In the genomic region with DNA sequence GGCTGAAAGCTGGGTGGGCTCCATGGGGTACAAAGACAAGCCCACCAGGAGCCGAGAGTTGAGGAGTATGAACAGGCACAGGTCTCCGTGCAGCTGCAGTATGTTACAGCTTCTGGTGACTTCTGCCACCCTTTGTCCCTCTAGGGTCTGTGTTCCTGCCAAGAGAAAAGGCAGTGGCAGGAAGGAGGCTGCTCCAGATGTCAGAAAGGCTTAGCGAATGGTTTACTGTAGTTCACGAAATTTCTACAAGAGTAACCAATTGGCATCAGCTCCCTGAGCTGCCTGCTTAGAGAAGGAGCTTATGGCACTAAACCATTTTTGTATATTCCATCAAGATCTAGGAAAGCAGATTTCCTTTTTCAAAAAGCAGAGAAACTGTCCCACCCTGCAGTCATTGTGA, we compare ENCODE assay signal across 19 cellular contexts. TPM values are rescaled to one million over a fixed set of nuclear protein-coding genes. Genes with fewer than 3 reads are reported as not detected.
A peak's percentile ranks its signal among the peaks of the same experiment; 100 is the strongest.
DNase-seq lines count a peak whose midpoint lies in the region; ATAC-seq and TF ChIP-seq lines count a peak whose summit lies in the region.
"Had no signal": no experiment of that assay in that cellular context is flagged by ENCODE, and none has a peak within 500 bp of the region (broad histone marks: within the 10 kb centered on the region; RNA-seq: fewer than 3 reads in every experiment).

No MANE protein-coding gene starts in this region.

- WGBS in hepatocyte (ENCODE audit: low lambda C conversion rate, missing lambda C conversion rate), result 56% methylated on average over 4 of the region's 4 CpGs

- H3K4me2 ChIP-seq in hepatocyte, result peak overlapping the region; percentile 80
- H3K4me2 ChIP-seq: KMS-11 had no signal

- H3K27ac ChIP-seq in CD4-positive, alpha-beta T cell (ENCODE audit: low read depth, low read length), result no peak overlapping the region
- H3K27ac ChIP-seq in CD8-positive, alpha-beta memory T cell (ENCODE audit: low read depth, low read length), result no peak overlapping the region
- H3K27ac ChIP-seq in hepatocyte, result peak overlapping the region; percentile 75

- no peaks in the 10 kb centered on the region for H3K9me3 Mint-ChIP-seq in CD4-positive, alpha-beta T cell
- no peaks in the 10 kb centered on the region for H3K9me3 Mint-ChIP-seq in CD8-positive, alpha-beta memory T cell
- H3K9me3 Mint-ChIP-seq in neural crest cell, result no peaks in the 10 kb centered on the region
- no peaks in the 10 kb centered on the region for H3K9me3 Mint-ChIP-seq in stimulated activated naive B cell treated with anti-CD40 and anti-IgM and Interleukin-4, amounts not matched to agents 10 μg/mL and 1 μg/mL and 100 μg/mL, for 72 hours

- no peaks in the 10 kb centered on the region for H3K79me2 ChIP-seq in hepatocyte

- intact Hi-C loops in CD4-positive, alpha-beta T cell (cut with DNase I, micrococcal nuclease), result loop anchor here (5.0 kb wide), 2 partner anchors 109 to 1171 kb away; no protein-coding TSS in a partner anchor

- no peak overlapping the region for H3K27ac Mint-ChIP-seq in CD4-positive, alpha-beta T cell
- H3K27ac Mint-ChIP-seq in CD8-positive, alpha-beta memory T cell, result no peak overlapping the region
- H3K27ac Mint-ChIP-seq in neural crest cell (ENCODE audit: unreplicated experiment), result no peak overlapping the region
- H3K27ac Mint-ChIP-seq in stimulated activated naive B cell treated with anti-CD40 and anti-IgM and Interleukin-4, amounts not matched to agents 10 μg/mL and 1 μg/mL and 100 μg/mL, for 72 hours, result no peak overlapping the region

- POLR2A ChIA-PET in CD4-positive, alpha-beta T cell (lab: Charles Lee), result no interaction called here
- POLR2A ChIA-PET in CD8-positive, alpha-beta memory T cell (lab: Charles Lee), result no interaction called here

- peak overlapping the region; percentile 87 for H3K4me3 Mint-ChIP-seq in CD4-positive, alpha-beta T cell
- peak overlapping the region in 4 of 7 donors; percentile 8 to 31 (median 19) for H3K4me3 Mint-ChIP-seq in CD8-positive, alpha-beta memory T cell
- H3K4me3 Mint-ChIP-seq in neural crest cell, result peak overlapping the region; percentile 58
- H3K4me3 Mint-ChIP-seq in stimulated activated naive B cell treated with anti-CD40 and anti-IgM and Interleukin-4, amounts not matched to agents 10 μg/mL and 1 μg/mL and 100 μg/mL, for 72 hours, result no peak overlapping the region

- no peaks in the 10 kb centered on the region for H3K36me3 ChIP-seq in CD8-positive, alpha-beta memory T cell (ENCODE audit: insufficient read depth, low read length)
- H3K36me3 ChIP-seq in hepatocyte (replicated peaks; ENCODE audit: insufficient read depth, low read depth), result no peaks in the 10 kb centered on the region

- peaks cover 4% of the 10 kb centered on the region for H3K4me1 ChIP-seq in CD8-positive, alpha-beta memory T cell (ENCODE audit: insufficient read depth, low read length)
- peaks cover 26% of the 10 kb centered on the region for H3K4me1 ChIP-seq in hepatocyte (ENCODE audit: insufficient read depth)

- no peak for DNase-seq in CD4-positive, alpha-beta T cell
- DNase-seq in CD8-positive, alpha-beta memory T cell, result no peak
- DNase-seq in hepatocyte (ENCODE audit: low spot score), result no peak
- DNase-seq in neural crest cell (ENCODE audit: low read depth, low spot score), result no peak
- no peak for DNase-seq in NCI-H1694 treated with DMSO at 0.1 percent for 48 hours (lab: John Stamatoyannopoulos, UW)
- no peak for DNase-seq in NCI-H2107 (lab: John Stamatoyannopoulos, UW)
- no peak for DNase-seq in stimulated activated naive B cell treated with anti-CD40 and anti-IgM and Interleukin-4, amounts not matched to agents 10 μg/mL and 1 μg/mL and 100 μg/mL, for 72 hours
- DNase-seq: DND-41, GDM1, NCI-H1105, NCI-H446, NCI-H774 had no signal

- TF ChIP-seq CTCF in CD4-positive, alpha-beta T cell (IDR thresholded peaks at IDR 0.05), result no peak
- TF ChIP-seq CTCF in hepatocyte (IDR thresholded peaks at IDR 0.05; ENCODE audit: poor library complexity) (no peak), neural crest cell (conservative IDR thresholded peaks at IDR 0.05) (no peak)

- H3K9me2 ChIP-seq in hepatocyte (replicated peaks; ENCODE audit: insufficient read depth), result no peaks in the 10 kb centered on the region

- no peak overlapping the region for H2AFZ ChIP-seq in hepatocyte

- peaks cover 54% of the 10 kb centered on the region for H3K27me3 Mint-ChIP-seq in CD4-positive, alpha-beta T cell
- H3K27me3 Mint-ChIP-seq in CD8-positive, alpha-beta memory T cell, result peaks cover 19 to 48% of the 10 kb centered on the region in 2 donors
- H3K27me3 Mint-ChIP-seq in neural crest cell (ENCODE audit: low read depth), result peaks cover 20% of the 10 kb centered on the region
- H3K27me3 Mint-ChIP-seq in stimulated activated naive B cell treated with anti-CD40 and anti-IgM and Interleukin-4, amounts not matched to agents 10 μg/mL and 1 μg/mL and 100 μg/mL, for 72 hours, result peaks cover 43 to 54% of the 10 kb centered on the region in 2 donors

- H3K9me3 ChIP-seq in CD4-positive, alpha-beta T cell (ENCODE audit: control insufficient read depth, low read length), result no peaks in the 10 kb centered on the region
- H3K9me3 ChIP-seq in CD8-positive, alpha-beta memory T cell (ENCODE audit: low read length), result no peaks in the 10 kb centered on the region
- no peaks in the 10 kb centered on the region for H3K9me3 ChIP-seq in hepatocyte (ENCODE audit: low read depth)

- ATAC-seq in CD4-positive, alpha-beta T cell (ENCODE audit: poor library complexity), result no peak
- ATAC-seq in stimulated activated naive B cell treated with anti-CD40 and anti-IgM and Interleukin-4, amounts not matched to agents 10 μg/mL and 1 μg/mL and 100 μg/mL, for 72 hours (replicated peaks), result no peak

- no peak overlapping the region for H3K4me3 ChIP-seq in CD8-positive, alpha-beta memory T cell (ENCODE audit: low read length)
- no peak overlapping the region for H3K4me3 ChIP-seq in hepatocyte

- CTCF ChIA-PET in CD4-positive, alpha-beta T cell (lab: Charles Lee), result no interaction called here
- CTCF ChIA-PET in CD8-positive, alpha-beta memory T cell (lab: Charles Lee), result interaction anchor here (1.0 kb wide), 1 partner anchor 10 kb away, joined by 3 read pairs; no protein-coding TSS in a partner anchor

- peaks cover 21% of the 10 kb centered on the region for H3K4me1 Mint-ChIP-seq in CD4-positive, alpha-beta T cell (ENCODE audit: low read depth)
- H3K4me1 Mint-ChIP-seq in CD8-positive, alpha-beta memory T cell, result peaks cover 14 to 18% (median 16%) of the 10 kb centered on the region in 3 donors
- peaks cover 38% of the 10 kb centered on the region for H3K4me1 Mint-ChIP-seq in neural crest cell
- H3K4me1 Mint-ChIP-seq in stimulated activated naive B cell treated with anti-CD40 and anti-IgM and Interleukin-4, amounts not matched to agents 10 μg/mL and 1 μg/mL and 100 μg/mL, for 72 hours, result peaks cover 12 to 20% of the 10 kb centered on the region in 2 donors

- peaks cover 26% of the 10 kb centered on the region for H3K27me3 ChIP-seq in CD4-positive, alpha-beta T cell (ENCODE audit: control insufficient read depth, insufficient read depth, low read length)
- H3K27me3 ChIP-seq in CD8-positive, alpha-beta memory T cell (ENCODE audit: insufficient read depth, low read length, poor library complexity, severe bottlenecking), result peaks cover 12% of the 10 kb centered on the region
- H3K27me3 ChIP-seq in hepatocyte, result peaks cover 2% of the 10 kb centered on the region

- no peaks in the 10 kb centered on the region for H3K36me3 Mint-ChIP-seq in CD4-positive, alpha-beta T cell (ENCODE audit: low read depth)
- H3K36me3 Mint-ChIP-seq in CD8-positive, alpha-beta memory T cell, result peaks cover 0 to 1% (median 0%) of the 10 kb centered on the region in 3 donors
- no peaks in the 10 kb centered on the region for H3K36me3 Mint-ChIP-seq in neural crest cell (ENCODE audit: low read depth)
- H3K36me3 Mint-ChIP-seq in stimulated activated naive B cell treated with anti-CD40 and anti-IgM and Interleukin-4, amounts not matched to agents 10 μg/mL and 1 μg/mL and 100 μg/mL, for 72 hours, result no peaks in the 10 kb centered on the region

- H4K20me1 ChIP-seq in hepatocyte (ENCODE audit: insufficient read depth, poor library complexity, severe bottlenecking), result no peaks in the 10 kb centered on the region

RNA-seq across cellular contexts. Expression of a gene that starts 48.2 kb away (rescaled TPM):
- total RNA-seq in CD4-positive, alpha-beta T cell, result not detected
- not detected for total RNA-seq in CD8-positive, alpha-beta memory T cell
- polyA plus RNA-seq in CD8-positive, alpha-beta memory T cell, result not detected
- 0.13 TPM in 1 of 2 replicates, not detected in the other for total RNA-seq in hepatocyte
- 0.69 TPM in 1 of 2 replicates, not detected in the other for polyA plus RNA-seq in hepatocyte
- not detected in 2 replicates for total RNA-seq in neural crest cell
- total RNA-seq: H7, MCF 10A, RPMI7951, SK-MEL-5 had no signal
- polyA plus RNA-seq: AG04450, BJ had no signal

Comparison
In these comparisons a context has a peak if more than half of its experiments do, and no peak if none do; other contexts are left out.
1. H3K4me3 Mint-ChIP-seq: peak in CD4-positive, alpha-beta T cell (single experiment), CD8-positive, alpha-beta memory T cell (4 of 7) and neural crest cell (single experiment); none in stimulated activated naive B cell treated with anti-CD40 and anti-IgM and Interleukin-4, amounts not matched to agents 10 μg/mL and 1 μg/mL and 100 μg/mL, for 72 hours (0 of 2).